Comparison of ENCODE assay signal across 14 cellular contexts in genomic region chr7:157909370-157909769, GRCh38.
DNase-seq lines count a peak whose midpoint lies in the region; ATAC-seq and TF ChIP-seq lines count a peak whose summit lies in the region.
"Had no signal": no experiment of that assay in that cellular context is flagged by ENCODE, and none has a peak within 500 bp of the region (broad histone marks: within the 10 kb centered on the region; RNA-seq: fewer than 3 reads in every experiment).

No MANE protein-coding gene starts in this region.

- H3K4me3 Mint-ChIP-seq in endodermal cell (no peak overlapping the region), neural crest cell (no peak overlapping the region)
- H3K4me3 Mint-ChIP-seq in stimulated activated naive B cell treated with anti-CD40 and anti-IgM and Interleukin-4, amounts not matched to agents 10 μg/mL and 1 μg/mL and 100 μg/mL, for 72 hours: no peak overlapping the region
- H3K4me3 Mint-ChIP-seq: B cell; CD4-positive, alpha-beta T cell; GM23338 had no signal

- H3K27me3 ChIP-seq in endodermal cell (ENCODE audit: control insufficient read depth, insufficient read depth, low read length, poor library complexity, severe bottlenecking): no peaks in the 10 kb centered on the region

- H3K4me1 Mint-ChIP-seq in endodermal cell (peaks cover 6% of the 10 kb centered on the region), neural crest cell (peaks cover 7% of the 10 kb centered on the region)
- no peaks in the 10 kb centered on the region for H3K4me1 Mint-ChIP-seq in stimulated activated naive B cell treated with anti-CD40 and anti-IgM and Interleukin-4, amounts not matched to agents 10 μg/mL and 1 μg/mL and 100 μg/mL, for 72 hours
- H3K4me1 Mint-ChIP-seq: B cell, GM23338 had no signal

- H3K27ac Mint-ChIP-seq in endodermal cell (no peak overlapping the region), neural crest cell (ENCODE audit: unreplicated experiment) (peak overlapping the region; percentile 57)
- peak overlapping the region; percentile 51 for H3K27ac Mint-ChIP-seq in stimulated activated naive B cell treated with anti-CD40 and anti-IgM and Interleukin-4, amounts not matched to agents 10 μg/mL and 1 μg/mL and 100 μg/mL, for 72 hours
- H3K27ac Mint-ChIP-seq: B cell; CD4-positive, alpha-beta T cell; GM23338 had no signal

- ATAC-seq in stimulated activated naive B cell treated with anti-CD40 and anti-IgM and Interleukin-4, amounts not matched to agents 10 μg/mL and 1 μg/mL and 100 μg/mL, for 72 hours (replicated peaks): no peak
- ATAC-seq in left lobe of liver: no peak
- ATAC-seq: GM23338 had no signal

- peaks cover 85% of the 10 kb centered on the region for H3K9me3 ChIP-seq in endodermal cell (ENCODE audit: control insufficient read depth, low read length)

- peak overlapping the region; percentile 13 for H3K4me3 ChIP-seq in endodermal cell (ENCODE audit: low read length)
- H3K4me3 ChIP-seq: GM23338 had no signal

- H3K9ac ChIP-seq in endodermal cell (ENCODE audit: extremely low read depth, low read length, poor library complexity, severe bottlenecking): no peak overlapping the region

- peaks cover 3% of the 10 kb centered on the region for H3K9me3 Mint-ChIP-seq in endodermal cell
- peaks cover 6% of the 10 kb centered on the region for H3K9me3 Mint-ChIP-seq in neural crest cell
- peaks cover 5 to 18% of the 10 kb centered on the region in 2 donors for H3K9me3 Mint-ChIP-seq in stimulated activated naive B cell treated with anti-CD40 and anti-IgM and Interleukin-4, amounts not matched to agents 10 μg/mL and 1 μg/mL and 100 μg/mL, for 72 hours

- DNase-seq in activated effector memory CD4-positive, alpha-beta T cell treated with anti-CD3 and anti-CD28 coated beads, Interleukin-2, amount 50 U/mL, for 16 hours: peak; percentile 46
- no peak for DNase-seq in activated effector memory CD4-positive, alpha-beta T cell treated with Interleukin-2 at 50 U/mL for 16 hours
- DNase-seq in endodermal cell (peak; percentile 20), neural crest cell (ENCODE audit: low read depth, low spot score) (no peak), left lobe of liver (ENCODE audit: low spot score) (no peak)
- DNase-seq in stimulated activated naive B cell treated with anti-CD40 and anti-IgM and Interleukin-4, amounts not matched to agents 10 μg/mL and 1 μg/mL and 100 μg/mL, for 72 hours: no peak
- no peak for DNase-seq in stimulated activated naive CD4-positive, alpha-beta T cell treated with Interleukin-2 at 50 U/mL for 16 hours (lab: John Stamatoyannopoulos, UW)
- DNase-seq in stimulated activated CD4-positive, alpha-beta T cell treated with anti-CD3 and anti-CD28 coated beads, Interleukin-4, amount 100 ng/mL, for 1 hour: no peak
- DNase-seq: C1 segment of cervical spinal cord; CD4-positive, alpha-beta T cell; DMS79; H7 had no signal

- H3K27me3 Mint-ChIP-seq in endodermal cell (ENCODE audit: insufficient read depth) (no peaks in the 10 kb centered on the region), neural crest cell (ENCODE audit: low read depth) (no peaks in the 10 kb centered on the region)
- H3K27me3 Mint-ChIP-seq in stimulated activated naive B cell treated with anti-CD40 and anti-IgM and Interleukin-4, amounts not matched to agents 10 μg/mL and 1 μg/mL and 100 μg/mL, for 72 hours: no peaks in the 10 kb centered on the region
- H3K27me3 Mint-ChIP-seq: B cell; CD4-positive, alpha-beta T cell had no signal

- no peaks in the 10 kb centered on the region for H3K36me3 ChIP-seq in endodermal cell (ENCODE audit: control insufficient read depth, insufficient read depth, low read length)

- WGBS in endodermal cell (ENCODE audit: insufficient coverage in 1 of 2, insufficient read length in 1 of 2), 2 experiments: 86 to 100% methylated on average over 4 to 8 of the region's 8 CpGs

- TF ChIP-seq CTCF in endodermal cell (conservative IDR thresholded peaks at IDR 0.05) (no peak), neural crest cell (conservative IDR thresholded peaks at IDR 0.05) (no peak)

- H3K27ac ChIP-seq in endodermal cell (ENCODE audit: low read depth, low read length): no peak overlapping the region

- H3K36me3 Mint-ChIP-seq in endodermal cell (ENCODE audit: low read depth) (no peaks in the 10 kb centered on the region), neural crest cell (ENCODE audit: low read depth) (peaks cover 5% of the 10 kb centered on the region)
- no peaks in the 10 kb centered on the region for H3K36me3 Mint-ChIP-seq in stimulated activated naive B cell treated with anti-CD40 and anti-IgM and Interleukin-4, amounts not matched to agents 10 μg/mL and 1 μg/mL and 100 μg/mL, for 72 hours

- no peaks in the 10 kb centered on the region for H3K4me1 ChIP-seq in endodermal cell (ENCODE audit: control insufficient read depth, insufficient read depth, low read length)

Comparison
In these comparisons a context has a peak if more than half of its experiments do, and no peak if none do; other contexts are left out.
1. DNase-seq: peak in activated effector memory CD4-positive, alpha-beta T cell treated with anti-CD3 and anti-CD28 coated beads, Interleukin-2, amount 50 U/mL, for 16 hours (single experiment) and endodermal cell (single experiment); none in activated effector memory CD4-positive, alpha-beta T cell treated with Interleukin-2 at 50 U/mL for 16 hours (single experiment), neural crest cell (single experiment), stimulated activated naive B cell treated with anti-CD40 and anti-IgM and Interleukin-4, amounts not matched to agents 10 μg/mL and 1 μg/mL and 100 μg/mL, for 72 hours (single experiment), stimulated activated naive CD4-positive, alpha-beta T cell treated with Interleukin-2 at 50 U/mL for 16 hours (single experiment), stimulated activated CD4-positive, alpha-beta T cell treated with anti-CD3 and anti-CD28 coated beads, Interleukin-4, amount 100 ng/mL, for 1 hour (single experiment) and left lobe of liver (single experiment).